Comparison of ENCODE assay signal across 8 cellular contexts in the genomic region with DNA sequence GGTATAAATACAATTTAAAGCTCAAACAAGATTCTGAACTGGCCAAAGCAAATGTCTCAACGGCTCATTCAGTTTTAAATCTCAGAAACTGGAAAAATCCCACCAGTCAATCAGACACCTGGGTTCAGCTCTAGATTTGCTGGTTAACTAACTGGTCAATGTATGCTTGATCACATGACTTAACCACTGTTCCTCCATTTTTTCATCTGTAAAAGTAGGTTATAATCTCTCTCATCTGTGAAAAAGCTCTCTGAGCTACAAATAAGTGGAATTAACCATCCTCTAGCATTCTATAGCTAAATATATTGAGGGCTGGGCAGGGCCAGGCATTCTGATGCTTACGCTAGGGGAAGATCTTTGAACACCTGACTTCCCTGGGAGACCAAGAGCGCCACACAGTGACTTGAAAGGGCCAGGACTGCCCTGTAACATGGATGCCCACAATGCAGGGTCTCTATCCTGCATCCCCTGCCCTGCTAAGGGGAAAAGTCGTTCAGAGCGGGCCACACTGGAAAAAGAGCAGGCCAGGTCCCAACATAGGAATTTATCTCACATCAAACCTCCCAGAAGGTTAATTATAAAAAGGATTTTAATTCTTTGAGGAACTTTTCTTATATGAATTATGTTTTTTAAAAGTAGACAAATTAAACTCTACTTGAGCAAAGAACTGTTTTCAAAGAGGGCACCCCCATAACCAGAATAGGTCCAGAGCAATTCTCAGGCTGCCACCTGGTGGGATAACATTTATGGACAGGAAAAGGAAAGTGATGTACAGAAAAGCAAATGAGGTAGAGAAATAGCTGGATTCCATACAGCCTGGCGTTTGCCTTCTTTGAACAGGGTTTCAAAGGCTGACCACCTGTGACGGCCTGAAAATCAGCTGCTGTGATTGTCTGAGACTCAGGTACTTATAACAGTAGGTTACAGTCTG. TPM values are rescaled to one million over a fixed set of nuclear protein-coding genes. Genes with fewer than 3 reads are reported as not detected.
DNase-seq lines count a peak whose midpoint lies in the region; ATAC-seq and TF ChIP-seq lines count a peak whose summit lies in the region.

No MANE protein-coding gene starts in this region.

- H3K9me3 ChIP-seq in adipocyte (ENCODE audit: control insufficient read depth, low read length) (no peaks in the 10 kb centered on the region), hepatocyte (ENCODE audit: low read depth) (no peaks in the 10 kb centered on the region), gastrocnemius medialis (no peaks in the 10 kb centered on the region)

- WGBS in hepatocyte (ENCODE audit: low lambda C conversion rate, missing lambda C conversion rate), result 46% methylated on average over 7 of the region's 7 CpGs

- H3K4me1 ChIP-seq in adipocyte (ENCODE audit: control insufficient read depth, insufficient read depth, low read length), result peaks cover 23% of the 10 kb centered on the region
- peaks cover 11% of the 10 kb centered on the region for H3K4me1 ChIP-seq in hepatocyte (ENCODE audit: insufficient read depth)
- peaks cover 25 to 38% of the 10 kb centered on the region in 2 donors for H3K4me1 ChIP-seq in gastrocnemius medialis

- in situ Hi-C loops in gastrocnemius medialis (cut with MboI; ENCODE audit: low sequenced_read_pairs in 4 of 4), result no loop called here

- no peak overlapping the region for H2AFZ ChIP-seq in hepatocyte

- H3K36me3 ChIP-seq in adipocyte (ENCODE audit: control insufficient read depth, insufficient read depth, low read length, severe bottlenecking) (peaks cover 12% of the 10 kb centered on the region), hepatocyte (replicated peaks; ENCODE audit: insufficient read depth, low read depth) (no peaks in the 10 kb centered on the region), gastrocnemius medialis (peaks cover 0 to 13% of the 10 kb centered on the region in 2 donors)

- DNase-seq in AG08395 (ENCODE audit: low spot score) (peak; percentile 35), NCI-H748 treated with DMSO at 0.1 percent for 48 hours (lab: John Stamatoyannopoulos, UW) (peak; percentile 34), adipocyte (ENCODE audit: low read depth) (peak; percentile 70), hepatocyte (ENCODE audit: low spot score) (peak; percentile 64), gastrocnemius medialis (no peak)

- peaks cover 66% of the 10 kb centered on the region for H3K79me2 ChIP-seq in hepatocyte

- no peaks in the 10 kb centered on the region for H3K9me2 ChIP-seq in hepatocyte (replicated peaks; ENCODE audit: insufficient read depth)

- H3K27ac ChIP-seq in hepatocyte (no peak overlapping the region), gastrocnemius medialis (peak overlapping the region in 2 of 4 donors; percentile 22 to 64)

- H3K27me3 ChIP-seq in adipocyte (replicated peaks; ENCODE audit: control insufficient read depth, insufficient read depth, low read length) (no peaks in the 10 kb centered on the region), hepatocyte (no peaks in the 10 kb centered on the region), gastrocnemius medialis (no peaks in the 10 kb centered on the region)

- H3K4me2 ChIP-seq in hepatocyte, result peak overlapping the region; percentile 89

- peak overlapping the region; percentile 97 for H3K4me3 ChIP-seq in GM08714 (ENCODE audit: low read length)
- H3K4me3 ChIP-seq in adipocyte (ENCODE audit: low read length), result peak overlapping the region; percentile 96
- peak overlapping the region; percentile 96 for H3K4me3 ChIP-seq in hepatocyte
- H3K4me3 ChIP-seq in gastrocnemius medialis, result peak overlapping the region; percentile 60 to 92 (median 80)

- no peak for TF ChIP-seq POLR2A in gastrocnemius medialis (IDR thresholded peaks at IDR 0.05)

- TF ChIP-seq CTCF in hepatocyte (IDR thresholded peaks at IDR 0.05; ENCODE audit: poor library complexity), result peak; percentile 60
- peak in 3 of 5 experiments; percentile 16 to 23 (median 23) for TF ChIP-seq CTCF in gastrocnemius medialis (IDR thresholded peaks at IDR 0.05 in 4 of 5, conservative IDR thresholded peaks at IDR 0.05 in 1 of 5)

- ATAC-seq in HG03095 (IDR thresholded peaks at IDR 0.05; ENCODE audit: unreplicated experiment) (peak; percentile 38), gastrocnemius medialis (no peak), GM19328 (IDR thresholded peaks at IDR 0.05; ENCODE audit: unreplicated experiment) (no peak)

- intact Hi-C loops in gastrocnemius medialis (cut with DNase I; ENCODE audit: low total_unique reads), result loop anchor here (10.0 kb wide), 2 partner anchors 303 to 343 kb away; no protein-coding TSS in a partner anchor

- H4K20me1 ChIP-seq in hepatocyte (ENCODE audit: insufficient read depth, poor library complexity, severe bottlenecking), result peaks cover 25% of the 10 kb centered on the region

- peak overlapping the region; percentile 93 for H3K9ac ChIP-seq in adipocyte (ENCODE audit: low read length)

RNA-seq across cellular contexts. Expression of a gene that starts 1.8 kb away (rescaled TPM):
- 7.9 and 12.5 TPM in 2 replicates for total RNA-seq in hepatocyte
- 18.0 and 18.7 TPM in 2 replicates for polyA plus RNA-seq in hepatocyte
- total RNA-seq in gastrocnemius medialis, result 10 to 100 TPM; 13.0 to 23.9 (median 20.1) TPM

RNA-seq across cellular contexts. Expression of a gene that starts 22.0 kb away (rescaled TPM):
- total RNA-seq in hepatocyte (12.3 and 13.1 TPM in 2 replicates), gastrocnemius medialis (1 to 10 TPM; 3.5 to 6.5 (median 5.4) TPM)
- 10.1 and 10.5 TPM in 2 replicates for polyA plus RNA-seq in hepatocyte

RNA-seq across cellular contexts. Expression of a gene that starts 44.8 kb away (rescaled TPM):
- total RNA-seq in hepatocyte (38.0 and 39.2 TPM in 2 replicates), gastrocnemius medialis (100 to 1,000 TPM in 1 of 4 donors, 10 to 100 TPM in 3; 37.5 to 101 (median 71.4) TPM)
- 18.8 and 21.2 TPM in 2 replicates for polyA plus RNA-seq in hepatocyte

Comparison
In these comparisons a context has a peak if more than half of its experiments do, and no peak if none do; other contexts are left out.
1. DNase-seq: peak in AG08395 (single experiment), NCI-H748 treated with DMSO at 0.1 percent for 48 hours (single experiment), adipocyte (single experiment) and hepatocyte (single experiment); none in gastrocnemius medialis (0 of 2).
2. Peak in every context shown above with its lines, with median percentiles within 50 percentile points of each other: H3K4me3 ChIP-seq.